28 cellular contexts compared by ENCODE assay signal in the genomic region with DNA sequence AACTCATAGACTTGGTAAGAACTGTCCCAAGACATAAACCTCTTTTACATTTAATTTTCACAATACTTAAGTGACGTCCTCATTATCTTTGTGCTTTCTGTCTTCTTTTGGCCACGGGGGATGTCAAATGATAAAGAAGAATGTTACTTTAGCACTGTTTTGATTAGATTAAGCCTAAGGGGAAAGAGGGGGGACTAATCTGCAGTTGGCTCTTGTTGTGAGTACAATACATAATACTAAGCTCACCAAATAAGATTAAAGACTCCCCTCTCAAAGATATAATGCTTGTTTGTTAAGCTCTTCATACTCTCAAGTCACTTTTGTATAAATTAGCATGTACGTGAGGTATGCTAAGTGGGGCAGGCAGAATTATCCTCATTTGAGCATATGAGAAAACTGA. TPM values are rescaled to one million over a fixed set of nuclear protein-coding genes. Genes with fewer than 3 reads are reported as not detected.
"Had no signal": no experiment of that assay in that cellular context is flagged by ENCODE, and none has a peak within 500 bp of the region (broad histone marks: within the 10 kb centered on the region; RNA-seq: fewer than 3 reads in every experiment).

No MANE protein-coding gene starts in this region.

- H3K27ac ChIP-seq: adrenal gland, esophagus muscularis mucosa, heart right ventricle, lower lobe of right lung, prostate gland, vagina, WERI-Rb-1 had no signal

- H3K36me3 ChIP-seq: prostate gland had no signal

- H3K4me3 ChIP-seq: adrenal gland, esophagus muscularis mucosa, heart right ventricle, lower lobe of right lung, mucosa of descending colon, prostate gland, vagina had no signal

- H3K4me1 ChIP-seq: adrenal gland, lower lobe of right lung, prostate gland, vagina had no signal

- H3K27me3 ChIP-seq: adrenal gland, brain microvascular endothelial cell, esophagus muscularis mucosa, vagina had no signal

- H3K9me3 ChIP-seq: adrenal gland, esophagus muscularis mucosa, heart right ventricle, lower lobe of right lung, mucosa of descending colon, prostate gland, vagina had no signal

- ATAC-seq: activated CD4-positive, CD25-positive, alpha-beta regulatory T cell treated with anti-CD3 and anti-CD28 coated beads, Interleukin-2, amount 50 U/mL, for 24 hours; heart right ventricle; left lobe of liver; lower lobe of right lung; mucosa of descending colon; natural killer cell treated with Interleukin-12 subunit alpha and Interleukin-12 subunit beta and Interleukin-15 and Interleukin-18, amount 100 ng/mL, for 72 hours; T-helper 17 cell had no signal

- DNase-seq: activated CD4-positive, alpha-beta T cell treated with anti-CD3 and anti-CD28 coated beads for 48 hours; activated CD4-positive, alpha-beta T cell treated with anti-CD3 and anti-CD28 coated beads, Interleukin-2, amount 50 U/mL, for 48 hours; activated CD8-positive, alpha-beta memory T cell treated with anti-CD3 and anti-CD28 coated beads for 24 hours; activated effector memory CD4-positive, alpha-beta T cell treated with anti-CD3 and anti-CD28 coated beads, Interleukin-2, amount 50 U/mL, for 16 hours; activated naive CD4-positive, alpha-beta T cell treated with anti-CD3 and anti-CD28 coated beads for 36 hours; activated naive CD8-positive, alpha-beta T cell treated with anti-CD3 and anti-CD28 coated beads for 36 hours; adrenal gland; aorta; brain microvascular endothelial cell; caudate nucleus; dermis blood vessel endothelial cell; effector CD4-positive, alpha-beta T cell; foreskin melanocyte; heart right ventricle; lower lobe of right lung; mesendoderm; mucosa of descending colon; retina; stimulated activated naive CD4-positive, alpha-beta T cell; T-helper 17 cell; T1000; WERI-Rb-1 had no signal

RNA-seq across cellular contexts. Expression of a gene that starts 53.2 kb away (rescaled TPM):
- total RNA-seq: natural killer cell treated with Interleukin-12 subunit alpha and Interleukin-12 subunit beta and Interleukin-15 and Interleukin-18, amount 100 ng/mL, for 72 hours had no signal
